Comparison of ENCODE assay signal across 1 cellular context in genomic region chr6:28981833-28982475, GRCh38.
A peak's percentile ranks its signal among the peaks of the same experiment; 100 is the strongest.
TF ChIP-seq lines count a peak whose summit lies in the region.

No MANE protein-coding gene starts in this region.

TF ChIP-seq in HepG2, 621 proteins besides CTCF, POLR2A, EP300 and RAD21 (continued from another document and continues in another):
- TF ChIP-seq ZNF280D (CRISPR knock-in tag; IDR thresholded peaks at IDR 0.05): peak; percentile 33; the same call in 1 of the 2 replicates
- TF ChIP-seq DRAP1 (CRISPR knock-in tag; IDR thresholded peaks at IDR 0.05): peak; percentile 68
- TF ChIP-seq RFXANK (CRISPR knock-in tag; IDR thresholded peaks at IDR 0.05): 0 out of 2 replicates have a peak, but pooled peaks have one; percentile 10
- no peak for TF ChIP-seq ZNF451 (CRISPR knock-in tag; IDR thresholded peaks at IDR 0.05)
- 0 out of 2 replicates have a peak, but pooled peaks have one; percentile 12 for TF ChIP-seq AKNA (CRISPR knock-in tag; IDR thresholded peaks at IDR 0.05; ENCODE audit: borderline replicate concordance)
- TF ChIP-seq DBP (CRISPR knock-in tag; IDR thresholded peaks at IDR 0.05; ENCODE audit: not compliant biosample characterization): no peak
- TF ChIP-seq ZNF350 (CRISPR knock-in tag; IDR thresholded peaks at IDR 0.05; ENCODE audit: borderline replicate concordance, low read depth): peak; percentile 84; the same call in 1 of the 2 replicates
- 0 out of 2 replicates have a peak, but pooled peaks have one; percentile 26 for TF ChIP-seq KLF11 (CRISPR knock-in tag; IDR thresholded peaks at IDR 0.05)
- TF ChIP-seq ZKSCAN8 (CRISPR knock-in tag; IDR thresholded peaks at IDR 0.05; ENCODE audit: borderline replicate concordance): peak; percentile 81
- peak; percentile 77; the same call in 1 of the 2 replicates for TF ChIP-seq ZFP62 (CRISPR knock-in tag; IDR thresholded peaks at IDR 0.05)
- TF ChIP-seq ZNF850 (CRISPR knock-in tag; conservative IDR thresholded peaks at IDR 0.05): no peak
- TF ChIP-seq CEBPG (CRISPR knock-in tag; IDR thresholded peaks at IDR 0.05): no peak
- peak; percentile 68 for TF ChIP-seq XRCC5 (optimal IDR thresholded peaks at IDR 0.05; ENCODE audit: low read length)
- TF ChIP-seq HOXA9 (CRISPR knock-in tag; IDR thresholded peaks at IDR 0.05; ENCODE audit: borderline replicate concordance): no peak
- no peak for TF ChIP-seq LBX2 (CRISPR knock-in tag; IDR thresholded peaks at IDR 0.05; ENCODE audit: borderline replicate concordance)
- no peak for TF ChIP-seq HOMEZ (CRISPR knock-in tag; IDR thresholded peaks at IDR 0.05; ENCODE audit: low read depth)
- peak; percentile 90 for TF ChIP-seq SALL1 (CRISPR knock-in tag; IDR thresholded peaks at IDR 0.05)
- no peak for TF ChIP-seq ZFYVE20 (CRISPR knock-in tag; IDR thresholded peaks at IDR 0.05; ENCODE audit: borderline replicate concordance, low read depth)
- TF ChIP-seq HCFC1 (IDR thresholded peaks at IDR 0.05; ENCODE audit: low read depth, low read length): no peak
- 0 out of 2 replicates have a peak, but pooled peaks have one; percentile 41 for TF ChIP-seq ZNF138 (CRISPR knock-in tag; IDR thresholded peaks at IDR 0.05; ENCODE audit: low read depth)
- TF ChIP-seq SP1 (IDR thresholded peaks at IDR 0.05): no peak
- TF ChIP-seq SP1 (CRISPR knock-in tag; IDR thresholded peaks at IDR 0.05): peak; percentile 71; the same call in 1 of the 2 replicates
- no peak for TF ChIP-seq ELK4 (CRISPR knock-in tag; IDR thresholded peaks at IDR 0.05; ENCODE audit: borderline replicate concordance)
- TF ChIP-seq MLXIP (CRISPR knock-in tag; IDR thresholded peaks at IDR 0.05; ENCODE audit: borderline replicate concordance): peak; percentile 15; the same call in 1 of the 2 replicates
- peak; percentile 55; the same call in 1 of the 2 replicates for TF ChIP-seq GMEB1 (CRISPR knock-in tag; IDR thresholded peaks at IDR 0.05; ENCODE audit: borderline replicate concordance)
- peak; percentile 45; the same call in 1 of the 2 replicates for TF ChIP-seq STAT5B (CRISPR knock-in tag; IDR thresholded peaks at IDR 0.05)
- TF ChIP-seq SRSF4 (IDR thresholded peaks at IDR 0.05; ENCODE audit: low read depth, low read length, poor library complexity, severe bottlenecking): no peak
- peak; percentile 71; the same call in 1 of the 2 replicates for TF ChIP-seq KDM5A (IDR thresholded peaks at IDR 0.05; ENCODE audit: borderline replicate concordance, low read length)
- TF ChIP-seq MYC (CRISPR knock-in tag; IDR thresholded peaks at IDR 0.05; ENCODE audit: borderline replicate concordance): no peak; the same call in 1 of the 2 replicates
- TF ChIP-seq CBX2 (IDR thresholded peaks at IDR 0.05; ENCODE audit: low read depth, low read length): no peak
- TF ChIP-seq CBX2 (CRISPR knock-in tag; IDR thresholded peaks at IDR 0.05; ENCODE audit: low read depth): no peak
- 0 out of 2 replicates have a peak, but pooled peaks have one; percentile 30 for TF ChIP-seq NFKBIZ (CRISPR knock-in tag; IDR thresholded peaks at IDR 0.05)
- TF ChIP-seq AGO1 (IDR thresholded peaks at IDR 0.05; ENCODE audit: low read depth, low read length, poor library complexity, severe bottlenecking): no peak
- TF ChIP-seq ZSCAN21 (CRISPR knock-in tag; IDR thresholded peaks at IDR 0.05; ENCODE audit: borderline replicate concordance): peak; percentile 68; the same call in 1 of the 2 replicates
- peak; percentile 64; the same call in 1 of the 2 replicates for TF ChIP-seq KAT8 (CRISPR knock-in tag; IDR thresholded peaks at IDR 0.05)
- no peak for TF ChIP-seq ZNF224 (CRISPR knock-in tag; IDR thresholded peaks at IDR 0.05)
- no peak for TF ChIP-seq ZNF34 (CRISPR knock-in tag; IDR thresholded peaks at IDR 0.05; ENCODE audit: borderline replicate concordance)
- no peak for TF ChIP-seq EED (CRISPR knock-in tag; IDR thresholded peaks at IDR 0.05)
- TF ChIP-seq ZXDC (CRISPR knock-in tag; IDR thresholded peaks at IDR 0.05): no peak
- TF ChIP-seq SMAD9 (CRISPR knock-in tag; IDR thresholded peaks at IDR 0.05): no peak
